1 cellular context compared by ENCODE assay signal in genomic region chr12:20830456-20830855, GRCh38.
TF ChIP-seq lines count a peak whose summit lies in the region.

No MANE protein-coding gene starts in this region.

TF ChIP-seq in HepG2, 621 proteins besides CTCF, POLR2A, EP300 and RAD21 (continued from another document):
- TF ChIP-seq FOXP4 (CRISPR knock-in tag; IDR thresholded peaks at IDR 0.05), result no peak
- TF ChIP-seq FOXP1 (IDR thresholded peaks at IDR 0.05), result no peak
- no peak for TF ChIP-seq FOXP1 (CRISPR knock-in tag; IDR thresholded peaks at IDR 0.05)
- no peak for TF ChIP-seq CBFB (CRISPR knock-in tag; IDR thresholded peaks at IDR 0.05)
- TF ChIP-seq SP140L (CRISPR knock-in tag; IDR thresholded peaks at IDR 0.05; ENCODE audit: borderline replicate concordance), result no peak
- TF ChIP-seq CEBPB (IDR thresholded peaks at IDR 0.05; ENCODE audit: borderline replicate concordance, low read depth, low read length), result peak; percentile 47; the same call in 1 of the 2 replicates
- TF ChIP-seq ATF4 (CRISPR knock-in tag; IDR thresholded peaks at IDR 0.05), result peak in 1 of 2 experiments; percentile 53; a peak in 1 of 4 replicates
